ENCODE assay signal across 9 cellular contexts in the genomic region with DNA sequence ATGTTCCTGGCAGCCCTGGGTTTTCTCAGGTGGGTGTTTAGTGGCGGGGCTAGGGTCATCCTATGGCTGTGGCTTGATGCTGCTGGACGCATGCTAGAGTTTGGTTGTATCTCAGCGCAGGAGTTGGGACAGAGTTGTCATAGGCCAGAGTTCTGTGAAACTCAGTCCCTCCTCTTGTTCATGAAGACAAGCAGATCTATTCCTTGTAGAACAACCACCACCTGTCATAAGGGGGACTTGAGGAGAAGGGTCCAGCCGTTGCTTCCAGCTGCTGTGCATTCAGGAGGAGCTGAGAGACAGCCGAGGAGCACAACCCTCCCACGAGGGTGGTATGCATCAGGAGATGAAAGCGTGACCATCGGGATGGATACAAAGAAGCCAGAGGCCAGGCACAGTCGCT. TPM values are rescaled to one million over a fixed set of nuclear protein-coding genes. Genes with fewer than 3 reads are reported as not detected.
"Had no signal": no experiment of that assay in that cellular context is flagged by ENCODE, and none has a peak within 500 bp of the region (broad histone marks: within the 10 kb centered on the region; RNA-seq: fewer than 3 reads in every experiment).

No MANE protein-coding gene starts in this region.

- H3K4me1 Mint-ChIP-seq: IgD-negative memory B cell had no signal

- H3K36me3 ChIP-seq: HAP-1 had no signal

- DNase-seq: GM23248, GOT3, H7, HFFc6 had no signal

- H3K4me3 Mint-ChIP-seq: HFFc6, IgD-negative memory B cell had no signal

- H2AFZ ChIP-seq: GM23248 had no signal

- H3K9me3 ChIP-seq: HAP-1 had no signal

- H3K9ac ChIP-seq: GM23248 had no signal

- H3K27ac ChIP-seq: GM23248, HL-60 had no signal

- H3K4me3 ChIP-seq: GM23248, HAP-1 had no signal

- H3K36me3 Mint-ChIP-seq: IgD-negative memory B cell had no signal

- H3K27ac Mint-ChIP-seq: HFFc6, IgD-negative memory B cell had no signal

- H3K4me1 ChIP-seq: HAP-1 had no signal

RNA-seq across cellular contexts. Expression of gene DCDC2C, which starts 26.4 kb away (rescaled TPM):
- total RNA-seq: GM23248, H4, H7, HepG2, HFFc6 had no signal
- polyA plus RNA-seq: GM23248, HepG2, IgD-negative memory B cell had no signal
